ENCODE assay signal across 15 cellular contexts in genomic region chr7:108367946-108368345, GRCh38.
"Had no signal": no experiment of that assay in that cellular context is flagged by ENCODE, and none has a peak within 500 bp of the region (broad histone marks: within the 10 kb centered on the region; RNA-seq: fewer than 3 reads in every experiment).

No MANE protein-coding gene starts in this region.

- H3K4me3 ChIP-seq: testis, upper lobe of right lung had no signal

- H3K27ac ChIP-seq: brain microvascular endothelial cell, foreskin keratinocyte, testis, upper lobe of right lung had no signal

- H3K9me3 ChIP-seq: testis, upper lobe of right lung had no signal

- H3K27me3 ChIP-seq: brain microvascular endothelial cell, foreskin keratinocyte, testis, upper lobe of right lung had no signal

- H3K36me3 ChIP-seq: brain microvascular endothelial cell, upper lobe of right lung had no signal

- ATAC-seq: activated CD8-positive, alpha-beta memory T cell treated with anti-CD3 and anti-CD28 coated beads, Interleukin-2, amount 10 ng/mL, durations not matched to agents 7 days and 5 days; foreskin keratinocyte; left lobe of liver; stimulated activated naive CD8-positive, alpha-beta T cell treated with anti-CD3 and anti-CD28 coated beads, Interleukin-15, amount 100 ng/mL, for 72 hours; upper lobe of right lung had no signal

- H3K4me1 ChIP-seq: foreskin keratinocyte, testis, upper lobe of right lung had no signal

- DNase-seq: activated CD4-positive, alpha-beta T cell treated with anti-CD3 and anti-CD28 coated beads, Interleukin-2, amount 50 U/mL, for 4 hours; activated CD4-positive, CD25-positive, alpha-beta regulatory T cell treated with anti-CD3 and anti-CD28 coated beads, Interleukin-2, amount 50 U/mL, for 72 hours; activated CD8-positive, alpha-beta memory T cell treated with anti-CD3 and anti-CD28 coated beads, Interleukin-2, amount 10 ng/mL, durations not matched to agents 7 days and 5 days; activated effector memory CD4-positive, alpha-beta T cell treated with Interleukin-2 at 50 U/mL for 16 hours; activated T-cell treated with anti-CD3 and anti-CD28 coated beads, Interleukin-2, amount 50 U/mL, for 24 hours; amygdala; brain microvascular endothelial cell; foreskin keratinocyte; nephron progenitor cell; stimulated activated CD4-positive, alpha-beta T cell treated with anti-CD3 and anti-CD28 coated beads, Interleukin-15, amount 100 ng/mL, for 24 hours; stimulated activated CD4-positive, alpha-beta T cell treated with anti-CD3 and anti-CD28 coated beads, Interleukin-4, amount 100 ng/mL, for 24 hours; stimulated activated naive CD8-positive, alpha-beta T cell treated with anti-CD3 and anti-CD28 coated beads, Interleukin-15, amount 100 ng/mL, for 72 hours; testis; upper lobe of right lung had no signal
